ENCODE assay signal across 9 cellular contexts in genomic region chr5:56327810-56328209, GRCh38.
DNase-seq lines count a peak whose midpoint lies in the region; ATAC-seq and TF ChIP-seq lines count a peak whose summit lies in the region.
"Had no signal": no experiment of that assay in that cellular context is flagged by ENCODE, and none has a peak within 500 bp of the region (broad histone marks: within the 10 kb centered on the region; RNA-seq: fewer than 3 reads in every experiment).

No MANE protein-coding gene starts in this region.

- H2BK15ac ChIP-seq in neuronal stem cell (ENCODE audit: low read length), result no peak overlapping the region

- H3K36me3 ChIP-seq in neuronal stem cell (replicated peaks in 1 of 2; ENCODE audit: control insufficient read depth in 2 of 2, insufficient read depth in 2 of 2, low read length in 2 of 2), result no peaks in the 10 kb centered on the region

- H2BK120ac ChIP-seq in neuronal stem cell (ENCODE audit: low read depth, low read length), result no peak overlapping the region

- H3K4me1 Mint-ChIP-seq in CD14-positive monocyte, result peaks cover 34% of the 10 kb centered on the region
- H3K4me1 Mint-ChIP-seq in memory B cell, result peaks cover 51% of the 10 kb centered on the region

- peak; percentile 52 for ATAC-seq in GM21619 (IDR thresholded peaks at IDR 0.05; ENCODE audit: unreplicated experiment)
- peak; percentile 34 for ATAC-seq in memory B cell (ENCODE audit: low read depth)

- H2BK5ac ChIP-seq in neuronal stem cell (ENCODE audit: low read length), result no peak overlapping the region

- H3K4me3 Mint-ChIP-seq in CD14-positive monocyte (peak overlapping the region; percentile 67 to 75), memory B cell (peak overlapping the region; percentile 43)

- H3K27me3 ChIP-seq in neuronal stem cell (ENCODE audit: control insufficient read depth in 3 of 3, insufficient read depth in 3 of 3, low read depth in 1 of 3, low read length in 3 of 3), result no peaks in the 10 kb centered on the region

- no peak overlapping the region for H3K23ac ChIP-seq in neuronal stem cell (ENCODE audit: low read depth, low read length, poor library complexity)

- H3K27ac ChIP-seq in neuronal stem cell (replicated peaks; ENCODE audit: low read length), result no peak overlapping the region
- H3K27ac ChIP-seq: C4-2B had no signal

- no peak overlapping the region for H3K14ac ChIP-seq in neuronal stem cell (ENCODE audit: low read length)

- no peak overlapping the region for H3K9ac ChIP-seq in neuronal stem cell (ENCODE audit: low read depth, low read length, poor library complexity)

- peaks cover 0 to 2% of the 10 kb centered on the region in 2 donors for H3K9me3 ChIP-seq in neuronal stem cell (replicated peaks in 1 of 2; ENCODE audit: control insufficient read depth in 2 of 2, insufficient read depth in 1 of 2, low read depth in 1 of 2, low read length in 2 of 2)

- no peak for TF ChIP-seq CTCF in CD14-positive monocyte (IDR thresholded peaks at IDR 0.05)

- no CpG with 5 or more reads among the region's 6 CpGs for WGBS in neuronal stem cell (ENCODE audit: extremely low coverage in 2 of 2, insufficient read length in 2 of 2, insufficient replicate concordance in 1 of 2), 2 donors

- intact Hi-C loops in CD14-positive monocyte (cut with micrococcal nuclease), result no loop called here

- H3K27me3 Mint-ChIP-seq in CD14-positive monocyte (ENCODE audit: low read depth in 3 of 3), result peaks cover 0 to 2% (median 0%) of the 10 kb centered on the region in 3 donors
- H3K27me3 Mint-ChIP-seq in memory B cell, result no peaks in the 10 kb centered on the region

- H4K91ac ChIP-seq in neuronal stem cell (ENCODE audit: low read depth, low read length, poor library complexity), result no peak overlapping the region

- H2AFZ ChIP-seq in neuronal stem cell (ENCODE audit: low read length), result no peak overlapping the region

- peaks cover 0 to 9% of the 10 kb centered on the region in 2 donors for H3K4me1 ChIP-seq in neuronal stem cell (ENCODE audit: control insufficient read depth in 2 of 2, insufficient read depth in 1 of 2, low read depth in 1 of 2, low read length in 2 of 2)

- H3K4ac ChIP-seq in neuronal stem cell (ENCODE audit: low read length), result no peak overlapping the region

- no peaks in the 10 kb centered on the region for H3K79me1 ChIP-seq in neuronal stem cell (ENCODE audit: low read depth, low read length)

- H3K4me3 ChIP-seq in neuronal stem cell (ENCODE audit: low read length in 2 of 2), result no peak overlapping the region

- no peak overlapping the region for H3K18ac ChIP-seq in neuronal stem cell (ENCODE audit: low read length)

- H4K8ac ChIP-seq in neuronal stem cell (ENCODE audit: low read depth, low read length), result no peak overlapping the region

- H3K4me2 ChIP-seq in neuronal stem cell (ENCODE audit: insufficient read depth, low read length, poor library complexity, severe bottlenecking), result no peak overlapping the region

- DNase-seq in CD14-positive monocyte (ENCODE audit: low spot score) (no peak), memory B cell (ENCODE audit: low spot score in 2 of 2) (no peak), NCI-H446 treated with DMSO at 0.1 percent for 48 hours (lab: John Stamatoyannopoulos, UW) (no peak), neuronal stem cell (ENCODE audit: low spot score) (no peak), NCI-H524 treated with DMSO at 0.1 percent for 48 hours (lab: John Stamatoyannopoulos, UW) (no peak), AML-193 (lab: John Stamatoyannopoulos, UW) (no peak)
- DNase-seq in activated CD4-positive, CD25-positive, alpha-beta regulatory T cell treated with anti-CD3 and anti-CD28 coated beads, Interleukin-2, amount 50 U/mL, for 72 hours, result peak; percentile 72

- no peaks in the 10 kb centered on the region for H3K36me3 Mint-ChIP-seq in CD14-positive monocyte
- H3K36me3 Mint-ChIP-seq in memory B cell, result no peaks in the 10 kb centered on the region

- H2AK5ac ChIP-seq in neuronal stem cell (ENCODE audit: low read depth, low read length), result no peak overlapping the region

- H2BK12ac ChIP-seq in neuronal stem cell (ENCODE audit: low read length), result no peak overlapping the region

- peak overlapping the region in 2 of 7 donors; percentile 5 to 80 for H3K27ac Mint-ChIP-seq in CD14-positive monocyte
- peak overlapping the region; percentile 93 for H3K27ac Mint-ChIP-seq in memory B cell

- H3K9me3 Mint-ChIP-seq in CD14-positive monocyte (peaks cover 0 to 3% (median 0%) of the 10 kb centered on the region in 7 donors), memory B cell (peaks cover 2% of the 10 kb centered on the region)
